In genomic region chr22:48523091-48523490, GRCh38 we compare ENCODE assay signal across 25 cellular contexts.
"Had no signal": no experiment of that assay in that cellular context is flagged by ENCODE, and none has a peak within 500 bp of the region (broad histone marks: within the 10 kb centered on the region; RNA-seq: fewer than 3 reads in every experiment).

No MANE protein-coding gene starts in this region.

- H3K9ac ChIP-seq: parathyroid adenoma had no signal

- H3K9me3 ChIP-seq: ovary, psoas muscle, right lobe of liver, sigmoid colon, stomach, testis, tibial artery, upper lobe of left lung, vagina had no signal

- ATAC-seq: naive thymus-derived CD8-positive, alpha-beta T cell; natural killer cell treated with Interleukin-12 subunit alpha and Interleukin-12 subunit beta and Interleukin-15 and Interleukin-18, amount 100 ng/mL, for 72 hours; right cardiac atrium; right lobe of liver; stimulated activated effector memory CD8-positive, alpha-beta T cell treated with anti-CD3 and anti-CD28 coated beads, Interleukin-12 subunit alpha, Interleukin-12 subunit beta, amount 100 ng/mL, for 72 hours; stimulated activated naive B cell treated with anti-CD40 and anti-IgM and Interleukin-4, amounts not matched to agents 10 μg/mL and 1 μg/mL and 100 μg/mL, for 72 hours had no signal

- H3K4me1 ChIP-seq: parathyroid adenoma, psoas muscle, right lobe of liver, sigmoid colon, stomach, testis, tibial artery, vagina had no signal

- H3K4me3 ChIP-seq: ovary, psoas muscle, right lobe of liver, sigmoid colon, stomach, testis, tibial artery, upper lobe of left lung, vagina had no signal

- DNase-seq: naive thymus-derived CD8-positive, alpha-beta T cell; nephron progenitor cell; occipital lobe; ovary; posterior cingulate gyrus; psoas muscle; right cardiac atrium; right lobe of liver; sigmoid colon; small intestine; stimulated activated CD4-positive, alpha-beta T cell treated with anti-CD3 and anti-CD28 coated beads, Interleukin-15, amount 100 ng/mL, for 24 hours; stimulated activated CD4-positive, alpha-beta T cell treated with anti-CD3 and anti-CD28 coated beads, Interleukin-2, amount 100 ng/mL, for 24 hours; stimulated activated CD4-positive, alpha-beta T cell treated with anti-CD3 and anti-CD28 coated beads, Interleukin-2, amount 100 ng/mL, for 48 hours; stimulated activated CD4-positive, alpha-beta T cell treated with anti-CD3 and anti-CD28 coated beads, Interleukin-4, amount 100 ng/mL, for 24 hours; stimulated activated naive B cell treated with anti-CD40 and anti-IgM and Interleukin-4, amounts not matched to agents 10 μg/mL and 1 μg/mL and 100 μg/mL, for 72 hours; stimulated activated naive CD4-positive, alpha-beta T cell treated with Interleukin-2 at 50 U/mL for 16 hours; stomach; testis; tibial artery; trophoblast cell had no signal

- H3K27ac ChIP-seq: ovary, parathyroid adenoma, psoas muscle, right lobe of liver, sigmoid colon, stomach, testis, tibial artery, upper lobe of left lung, vagina had no signal

- H3K27me3 ChIP-seq: ovary, right lobe of liver, sigmoid colon, testis, upper lobe of left lung, vagina had no signal

- H3K36me3 ChIP-seq: ovary, right lobe of liver, sigmoid colon, stomach, tibial artery, upper lobe of left lung, vagina had no signal

- H2AFZ ChIP-seq: parathyroid adenoma had no signal
